19 cellular contexts compared by ENCODE assay signal in genomic region chr1:50851034-50851433, GRCh38.
"Had no signal": no experiment of that assay in that cellular context is flagged by ENCODE, and none has a peak within 500 bp of the region (broad histone marks: within the 10 kb centered on the region; RNA-seq: fewer than 3 reads in every experiment).

No MANE protein-coding gene starts in this region.

- H3K9me3 ChIP-seq: neutrophil, right lobe of liver, upper lobe of right lung, vagina had no signal

- H3K4me1 Mint-ChIP-seq: nephron had no signal

- DNase-seq: dermis blood vessel endothelial cell; effector CD4-positive, alpha-beta T cell; heart left ventricle; hippocampal formation; mesendoderm; naive B cell; psoas muscle; retina; right lobe of liver; stimulated activated CD4-positive, alpha-beta T cell treated with anti-CD3 and anti-CD28 coated beads, Interleukin-4, amount 100 ng/mL, for 1 hour; stimulated activated CD8-positive, alpha-beta memory T cell treated with anti-CD3 and anti-CD28 coated beads, Interleukin-4, amount 100 ng/mL, for 48 hours; stimulated activated naive CD8-positive, alpha-beta T cell treated with anti-CD3 and anti-CD28 coated beads, Interleukin-15, Interleukin-2, amounts not matched to agents 100 U/mL and 50 U/mL, for 24 hours; tibial artery; upper lobe of right lung had no signal

- H3K4me3 ChIP-seq: heart left ventricle, psoas muscle, right lobe of liver, tibial artery, upper lobe of right lung, vagina had no signal

- H3K27me3 Mint-ChIP-seq: naive B cell had no signal

- H3K4me1 ChIP-seq: psoas muscle, tibial artery, upper lobe of right lung, vagina had no signal

- H3K4me3 Mint-ChIP-seq: naive B cell; nephron; stimulated activated effector memory CD8-positive, alpha-beta T cell treated with anti-CD3 and anti-CD28 coated beads, Interleukin-12 subunit alpha, Interleukin-12 subunit beta, amount 100 ng/mL, for 72 hours had no signal

- H3K36me3 ChIP-seq: heart left ventricle, neutrophil, right lobe of liver, tibial artery, upper lobe of right lung, vagina had no signal

- ATAC-seq: esophagus mucosa; heart left ventricle; psoas muscle; right lobe of liver; stimulated activated effector memory CD8-positive, alpha-beta T cell treated with anti-CD3 and anti-CD28 coated beads, Interleukin-12 subunit alpha, Interleukin-12 subunit beta, amount 100 ng/mL, for 72 hours; stimulated activated naive CD8-positive, alpha-beta T cell treated with anti-CD3 and anti-CD28 coated beads, Interleukin-15, Interleukin-2, amounts not matched to agents 100 U/mL and 50 U/mL, for 24 hours; upper lobe of right lung had no signal

- H3K27ac ChIP-seq: heart left ventricle, neutrophil, psoas muscle, right lobe of liver, tibial artery, upper lobe of right lung, vagina had no signal

- H3K27me3 ChIP-seq: heart left ventricle, neutrophil, right lobe of liver, tibial artery, upper lobe of right lung, vagina had no signal

- H3K27ac Mint-ChIP-seq: nephron; stimulated activated effector memory CD8-positive, alpha-beta T cell treated with anti-CD3 and anti-CD28 coated beads, Interleukin-12 subunit alpha, Interleukin-12 subunit beta, amount 100 ng/mL, for 72 hours had no signal
